In the genomic region with DNA sequence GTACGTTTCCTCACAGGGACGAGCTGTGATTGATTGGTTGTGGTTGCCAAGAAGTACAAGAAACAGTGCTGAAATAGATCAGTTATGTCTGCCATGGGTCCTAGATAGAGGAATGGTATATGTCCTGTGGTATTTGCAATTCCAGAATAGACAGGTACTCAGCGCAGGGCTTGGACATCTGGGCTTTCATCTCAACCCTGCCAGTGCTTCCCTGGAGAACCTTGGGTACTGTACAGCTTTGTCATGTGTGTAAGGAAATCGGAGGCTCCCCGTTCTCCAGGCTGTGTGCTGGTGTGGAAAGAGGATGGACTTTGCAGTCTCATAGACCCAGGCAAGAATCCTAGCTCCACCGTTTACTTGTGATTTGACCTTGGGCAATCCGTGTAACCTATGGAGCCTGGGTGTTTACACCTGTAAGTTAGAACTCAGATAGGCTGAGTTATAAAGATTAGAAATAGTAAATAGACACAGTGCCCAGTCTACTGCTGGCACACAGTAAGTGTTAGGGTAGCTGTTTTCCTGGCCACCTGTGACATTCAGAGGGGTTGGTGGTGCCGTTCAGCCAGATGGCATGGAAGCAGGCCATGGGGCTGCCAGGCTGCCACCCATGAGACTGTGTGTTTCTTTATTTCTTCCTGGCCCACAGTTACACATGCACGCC, we compare ENCODE assay signal across 20 cellular contexts. TPM values are rescaled to one million over a fixed set of nuclear protein-coding genes. Genes with fewer than 3 reads are reported as not detected.
DNase-seq lines count a peak whose midpoint lies in the region; ATAC-seq and TF ChIP-seq lines count a peak whose summit lies in the region.
"Had no signal": no experiment of that assay in that cellular context is flagged by ENCODE, and none has a peak within 500 bp of the region (broad histone marks: within the 10 kb centered on the region; RNA-seq: fewer than 3 reads in every experiment).

No MANE protein-coding gene starts in this region.

- H3K36me3 ChIP-seq in BLaER1 (no peaks in the 10 kb centered on the region), neural cell (ENCODE audit: insufficient read depth, low read length) (no peaks in the 10 kb centered on the region)
- H3K36me3 ChIP-seq: BE2C had no signal

- TF ChIP-seq RAD21 in neural cell (conservative IDR thresholded peaks at IDR 0.05): no peak

- no peak for TF ChIP-seq CTCF in neural cell (IDR thresholded peaks at IDR 0.05; ENCODE audit: poor library complexity, severe bottlenecking)

- H3K4me1 ChIP-seq in BLaER1: peaks cover 41% of the 10 kb centered on the region
- H3K4me1 ChIP-seq: BE2C had no signal

- H2AFZ ChIP-seq in neural cell (ENCODE audit: low read depth, low read length): peak overlapping the region; percentile 8

- no peaks in the 10 kb centered on the region for H3K79me2 ChIP-seq in neural cell (replicated peaks; ENCODE audit: insufficient read depth, low read length)

- H3K4me3 ChIP-seq in BLaER1: no peak overlapping the region
- H3K4me3 ChIP-seq in neural cell (ENCODE audit: low read length): no peak overlapping the region

- ATAC-seq in HG03108 (IDR thresholded peaks at IDR 0.05; ENCODE audit: unreplicated experiment) (no peak), HG02798 (IDR thresholded peaks at IDR 0.05; ENCODE audit: poor library complexity, unreplicated experiment) (no peak)
- ATAC-seq: Panc1, Right ventricle myocardium inferior had no signal

- H3K27me3 ChIP-seq in BLaER1: no peaks in the 10 kb centered on the region
- H3K27me3 ChIP-seq in neural cell (ENCODE audit: insufficient read depth, low read depth, low read length): no peaks in the 10 kb centered on the region
- H3K27me3 ChIP-seq: BE2C had no signal

- DNase-seq in RPMI8226: peak; percentile 42
- DNase-seq in cerebellum (ENCODE audit: low spot score): peak; percentile 77
- DNase-seq in activated CD4-positive, alpha-beta T cell treated with anti-CD3 and anti-CD28 coated beads, Interleukin-2, amount 50 U/mL, for 4 hours: no peak
- DNase-seq in hepatic stellate cell (ENCODE audit: low spot score): no peak
- DNase-seq: BE2C; CD4-positive, alpha-beta memory T cell; DMS53; EL; GOT3; KBM-7; MV-4-11; NCI-H187 treated with DMSO at 0.1 percent for 48 hours; NCI-H345; NCI-H526 had no signal

- no peak overlapping the region for H3K9ac ChIP-seq in BLaER1
- no peak overlapping the region for H3K9ac ChIP-seq in neural cell (ENCODE audit: low read length)

- H3K9me3 ChIP-seq in BLaER1 (no peaks in the 10 kb centered on the region), neural cell (ENCODE audit: low read length) (no peaks in the 10 kb centered on the region)
- H3K9me3 ChIP-seq: BE2C had no signal

- H4K20me1 ChIP-seq in BLaER1: no peaks in the 10 kb centered on the region
- H4K20me1 ChIP-seq in neural cell (ENCODE audit: insufficient read depth): no peaks in the 10 kb centered on the region

- no peak for TF ChIP-seq EP300 in neural cell (conservative IDR thresholded peaks at IDR 0.05; ENCODE audit: poor library complexity, severe bottlenecking)

- no peaks in the 10 kb centered on the region for H3K9me2 ChIP-seq in neural cell (ENCODE audit: insufficient read depth, low read length)

- H3K27ac ChIP-seq in BLaER1: no peak overlapping the region
- H3K27ac ChIP-seq in neural cell (ENCODE audit: low read length): no peak overlapping the region

- H3K4me2 ChIP-seq in BLaER1: peak overlapping the region; percentile 40
- no peak overlapping the region for H3K4me2 ChIP-seq in neural cell (ENCODE audit: low read length)

- H3F3A ChIP-seq in neural cell (ENCODE audit: insufficient read depth, low read length, poor library complexity, severe bottlenecking): no peaks in the 10 kb centered on the region

TF ChIP-seq in neural cell, 6 proteins besides CTCF, POLR2A, EP300 and RAD21:
- no peak for TF ChIP-seq EZH2 (IDR thresholded peaks at IDR 0.05; ENCODE audit: borderline replicate concordance, insufficient read depth, low read length, poor library complexity, severe bottlenecking)
- TF ChIP-seq TAF1 (IDR thresholded peaks at IDR 0.05; ENCODE audit: low read depth): no peak
- no peak for TF ChIP-seq MXI1 (conservative IDR thresholded peaks at IDR 0.05; ENCODE audit: poor library complexity, severe bottlenecking)
- TF ChIP-seq, protein P1, sequence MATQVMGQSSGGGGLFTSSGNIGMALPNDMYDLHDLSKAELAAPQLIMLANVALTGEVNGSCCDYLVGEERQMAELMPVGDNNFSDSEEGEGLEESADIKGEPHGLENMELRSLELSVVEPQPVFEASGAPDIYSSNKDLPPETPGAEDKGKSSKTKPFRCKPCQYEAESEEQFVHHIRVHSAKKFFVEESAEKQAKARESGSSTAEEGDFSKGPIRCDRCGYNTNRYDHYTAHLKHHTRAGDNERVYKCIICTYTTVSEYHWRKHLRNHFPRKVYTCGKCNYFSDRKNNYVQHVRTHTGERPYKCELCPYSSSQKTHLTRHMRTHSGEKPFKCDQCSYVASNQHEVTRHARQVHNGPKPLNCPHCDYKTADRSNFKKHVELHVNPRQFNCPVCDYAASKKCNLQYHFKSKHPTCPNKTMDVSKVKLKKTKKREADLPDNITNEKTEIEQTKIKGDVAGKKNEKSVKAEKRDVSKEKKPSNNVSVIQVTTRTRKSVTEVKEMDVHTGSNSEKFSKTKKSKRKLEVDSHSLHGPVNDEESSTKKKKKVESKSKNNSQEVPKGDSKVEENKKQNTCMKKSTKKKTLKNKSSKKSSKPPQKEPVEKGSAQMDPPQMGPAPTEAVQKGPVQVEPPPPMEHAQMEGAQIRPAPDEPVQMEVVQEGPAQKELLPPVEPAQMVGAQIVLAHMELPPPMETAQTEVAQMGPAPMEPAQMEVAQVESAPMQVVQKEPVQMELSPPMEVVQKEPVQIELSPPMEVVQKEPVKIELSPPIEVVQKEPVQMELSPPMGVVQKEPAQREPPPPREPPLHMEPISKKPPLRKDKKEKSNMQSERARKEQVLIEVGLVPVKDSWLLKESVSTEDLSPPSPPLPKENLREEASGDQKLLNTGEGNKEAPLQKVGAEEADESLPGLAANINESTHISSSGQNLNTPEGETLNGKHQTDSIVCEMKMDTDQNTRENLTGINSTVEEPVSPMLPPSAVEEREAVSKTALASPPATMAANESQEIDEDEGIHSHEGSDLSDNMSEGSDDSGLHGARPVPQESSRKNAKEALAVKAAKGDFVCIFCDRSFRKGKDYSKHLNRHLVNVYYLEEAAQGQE (IDR thresholded peaks at IDR 0.05; ENCODE audit: borderline replicate concordance): no peak
- TF ChIP-seq POLR2AphosphoS5 (IDR thresholded peaks at IDR 0.05): no peak
- no peak for TF ChIP-seq SMC3 (conservative IDR thresholded peaks at IDR 0.05; ENCODE audit: poor library complexity)
TF ChIP-seq in neural cell: peak in this region for 0.

RNA-seq across cellular contexts. Expression of a gene that starts 53.1 kb away (rescaled TPM):
- 8.3 TPM for total RNA-seq in cerebellum
- polyA plus RNA-seq in neural cell: 4.7 and 4.9 TPM in 2 replicates
- polyA minus RNA-seq in neural cell: 1.0 and 1.2 TPM in 2 replicates
- total RNA-seq: CD4-positive, alpha-beta memory T cell had no signal
- polyA plus RNA-seq: CD4-positive, alpha-beta memory T cell had no signal

Comparison
In these comparisons a context has a peak if more than half of its experiments do, and no peak if none do; other contexts are left out.
1. DNase-seq: peak in RPMI8226 (single experiment) and cerebellum (single experiment); none in activated CD4-positive, alpha-beta T cell treated with anti-CD3 and anti-CD28 coated beads, Interleukin-2, amount 50 U/mL, for 4 hours (0 of 2) and hepatic stellate cell (single experiment).